1 cellular context compared by ENCODE assay signal in genomic region chr15:48802867-48803266, GRCh38.
TF ChIP-seq lines count a peak whose summit lies in the region.

No MANE protein-coding gene starts in this region.

TF ChIP-seq in HepG2, 621 proteins besides CTCF, POLR2A, EP300 and RAD21 (continued from another document):
- no peak for TF ChIP-seq ZNF639 (CRISPR knock-in tag; conservative IDR thresholded peaks at IDR 0.05)
